2 cellular contexts compared by ENCODE assay signal in the genomic region with DNA sequence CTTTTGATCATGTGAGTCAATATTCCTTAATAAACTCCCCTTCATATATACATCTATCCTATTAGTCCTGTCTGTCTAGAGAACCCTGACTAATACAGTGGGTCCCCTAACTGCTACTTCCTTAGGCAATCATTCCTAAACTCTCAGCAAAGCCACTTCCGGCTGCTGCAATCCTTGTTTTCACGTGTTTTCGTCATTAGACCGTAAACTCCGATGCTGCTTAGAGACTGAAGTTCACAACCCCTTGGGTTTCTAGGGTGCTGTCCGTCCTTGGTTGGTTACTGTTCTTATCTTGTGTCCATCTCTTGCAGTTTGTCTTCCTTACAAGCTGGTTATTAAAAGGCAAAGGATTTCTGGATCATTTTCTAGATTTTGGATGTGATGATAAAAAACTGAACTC.
TF ChIP-seq lines count a peak whose summit lies in the region.

No MANE protein-coding gene starts in this region.

TF ChIP-seq in IMR-90, 13 proteins besides CTCF, POLR2A, EP300 and RAD21:
- TF ChIP-seq FOS (IDR thresholded peaks at IDR 0.05; ENCODE audit: low read depth, low read length) = peak; percentile 9; the same call in 1 of the 2 replicates
- TF ChIP-seq CEBPB (IDR thresholded peaks at IDR 0.05; ENCODE audit: low read depth, low read length) = peak; percentile 79
- no peak for TF ChIP-seq MAFK (IDR thresholded peaks at IDR 0.05; ENCODE audit: low read depth, low read length)

TF ChIP-seq in K562, 482 proteins besides CTCF, POLR2A, EP300 and RAD21:
- TF ChIP-seq PCBP1 (IDR thresholded peaks at IDR 0.05; ENCODE audit: low read depth, low read length, poor library complexity, severe bottlenecking) = no peak
- peak; percentile 78 for TF ChIP-seq GABPA (tag; conservative IDR thresholded peaks at IDR 0.05; ENCODE audit: low read depth)
- TF ChIP-seq, protein P1, sequence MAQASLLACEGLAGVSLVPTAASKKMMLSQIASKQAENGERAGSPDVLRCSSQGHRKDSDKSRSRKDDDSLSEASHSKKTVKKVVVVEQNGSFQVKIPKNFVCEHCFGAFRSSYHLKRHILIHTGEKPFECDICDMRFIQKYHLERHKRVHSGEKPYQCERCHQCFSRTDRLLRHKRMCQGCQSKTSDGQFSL (CRISPR knock-in tag; IDR thresholded peaks at IDR 0.05) = no peak
- TF ChIP-seq, protein P1 (tag; IDR thresholded peaks at IDR 0.05) = no peak
- TF ChIP-seq STAT6 (CRISPR knock-in tag; IDR thresholded peaks at IDR 0.05) = no peak
- no peak for TF ChIP-seq RHOXF2B (CRISPR knock-in tag; conservative IDR thresholded peaks at IDR 0.05)
- no peak for TF ChIP-seq ZNF589 (CRISPR knock-in tag; IDR thresholded peaks at IDR 0.05; ENCODE audit: low read depth)
- no peak for TF ChIP-seq PTBP1 (IDR thresholded peaks at IDR 0.05; ENCODE audit: low read depth, low read length)
- no peak for TF ChIP-seq ESRRB (CRISPR knock-in tag; IDR thresholded peaks at IDR 0.05; ENCODE audit: borderline replicate concordance)
